In genomic region chr2:46364797-46365457, GRCh38 we compare ENCODE assay signal across 8 cellular contexts.
DNase-seq lines count a peak whose midpoint lies in the region; ATAC-seq and TF ChIP-seq lines count a peak whose summit lies in the region.

No MANE protein-coding gene starts in this region.

- peaks cover 12% of the 10 kb centered on the region; the same call in 1 of the 2 replicates for H3F3A ChIP-seq in Loucy (ENCODE audit: low read depth)

- H3K27me3 Mint-ChIP-seq in activated T-cell treated with anti-CD3 and anti-CD28 coated beads, Interleukin-2, amount 50 U/mL, for 72 hours (ENCODE audit: low read depth) = peaks cover under 1% of the 10 kb centered on the region
- H3K27me3 Mint-ChIP-seq in naive B cell = no peaks in the 10 kb centered on the region

- no peak overlapping the region for H3K4me2 ChIP-seq in Loucy (ENCODE audit: low read depth, low read length, poor library complexity, severe bottlenecking)

- no peaks in the 10 kb centered on the region for H3K27me3 ChIP-seq in Loucy (ENCODE audit: insufficient read depth, low read length, poor library complexity, severe bottlenecking)

- peak; percentile 23 to 44 for DNase-seq in activated T-cell treated with anti-CD3 and anti-CD28 coated beads, Interleukin-2, amount 50 U/mL, for 72 hours
- no peak for DNase-seq in activated T-cell treated with anti-CD3 and anti-CD28 coated beads, Interleukin-2, amount 50 U/mL, for 48 hours
- DNase-seq in SKM-1 treated with dmso at 0.1 percent for 144 hours (lab: John Stamatoyannopoulos, UW; ENCODE audit: unreplicated experiment) (peak; percentile 54), epithelial cell of proximal tubule (ENCODE audit: low read depth) (peak; percentile 27), naive B cell (peak; percentile 21), activated gamma-delta T cell treated with Interleukin-2 at 50 U/mL for 16 hours (no peak)

- no peak overlapping the region for H3K9ac ChIP-seq in Loucy (ENCODE audit: low read depth, low read length, poor library complexity, severe bottlenecking)

- no peaks in the 10 kb centered on the region for H3K9me3 ChIP-seq in Loucy (ENCODE audit: insufficient read depth, low read depth, low read length)

- H3K4me1 Mint-ChIP-seq in activated T-cell treated with anti-CD3 and anti-CD28 coated beads, Interleukin-2, amount 50 U/mL, for 72 hours (ENCODE audit: low read depth) = peaks cover 31% of the 10 kb centered on the region
- H3K4me1 Mint-ChIP-seq in naive B cell = peaks cover 10 to 24% (median 22%) of the 10 kb centered on the region in 3 donors

- no peaks in the 10 kb centered on the region for H4K20me1 ChIP-seq in Loucy (ENCODE audit: insufficient read depth, low read length, poor library complexity, severe bottlenecking)

- H3K4me3 ChIP-seq in Loucy (ENCODE audit: low read length, poor library complexity, severe bottlenecking) (no peak overlapping the region), epithelial cell of proximal tubule (ENCODE audit: low read depth, low read length) (no peak overlapping the region)

- H3K9me3 Mint-ChIP-seq in activated T-cell treated with anti-CD3 and anti-CD28 coated beads, Interleukin-2, amount 50 U/mL, for 72 hours = no peaks in the 10 kb centered on the region
- H3K9me3 Mint-ChIP-seq in naive B cell = no peaks in the 10 kb centered on the region

- peaks cover 7% of the 10 kb centered on the region; the same call in 1 of the 2 replicates for H3K36me3 ChIP-seq in Loucy (ENCODE audit: insufficient read depth, low read length)

- peaks cover 0 to 7% of the 10 kb centered on the region in 2 donors for H3K36me3 Mint-ChIP-seq in activated T-cell treated with anti-CD3 and anti-CD28 coated beads, Interleukin-2, amount 50 U/mL, for 72 hours (ENCODE audit: insufficient read depth in 2 of 2)
- H3K36me3 Mint-ChIP-seq in naive B cell = no peaks in the 10 kb centered on the region

- H2AFZ ChIP-seq in Loucy (ENCODE audit: low read length) = no peak overlapping the region

- H3K4me3 Mint-ChIP-seq in activated T-cell treated with anti-CD3 and anti-CD28 coated beads, Interleukin-2, amount 50 U/mL, for 72 hours = no peak overlapping the region
- H3K4me3 Mint-ChIP-seq in naive B cell = no peak overlapping the region

- H3K79me2 ChIP-seq in Loucy (ENCODE audit: insufficient read depth, low read length) = no peaks in the 10 kb centered on the region

- TF ChIP-seq CTCF in Loucy (conservative IDR thresholded peaks at IDR 0.05; ENCODE audit: low read length) = peak; percentile 99
- peak; percentile 83 for TF ChIP-seq CTCF in epithelial cell of proximal tubule (conservative IDR thresholded peaks at IDR 0.05; ENCODE audit: low read depth, low read length)

- H3K9me2 ChIP-seq in Loucy (replicated peaks; ENCODE audit: low read depth, low read length) = no peaks in the 10 kb centered on the region

- peaks cover 44% of the 10 kb centered on the region for H3K4me1 ChIP-seq in Loucy (ENCODE audit: insufficient read depth, low read length, poor library complexity, severe bottlenecking)

- no peak for ATAC-seq in activated T-cell treated with anti-CD3 and anti-CD28 coated beads, Interleukin-2, amount 50 U/mL, for 72 hours (replicated peaks in 1 of 2)
- ATAC-seq in naive B cell (ENCODE audit: low read depth in 2 of 2) (peak in 1 of 2 donors; percentile 37), GM19467 (IDR thresholded peaks at IDR 0.05; ENCODE audit: unreplicated experiment) (no peak)

- H3K27ac Mint-ChIP-seq in activated T-cell treated with anti-CD3 and anti-CD28 coated beads, Interleukin-2, amount 50 U/mL, for 72 hours = peak overlapping the region; percentile 1
- H3K27ac Mint-ChIP-seq in naive B cell = no peak overlapping the region

Comparison
In these comparisons a context has a peak if more than half of its experiments do, and no peak if none do; other contexts are left out.
1. DNase-seq: peak in activated T-cell treated with anti-CD3 and anti-CD28 coated beads, Interleukin-2, amount 50 U/mL, for 72 hours (2 of 2), SKM-1 treated with dmso at 0.1 percent for 144 hours (single experiment), epithelial cell of proximal tubule (single experiment) and naive B cell (single experiment); none in activated T-cell treated with anti-CD3 and anti-CD28 coated beads, Interleukin-2, amount 50 U/mL, for 48 hours (0 of 2) and activated gamma-delta T cell treated with Interleukin-2 at 50 U/mL for 16 hours (single experiment).